In the genomic region with DNA sequence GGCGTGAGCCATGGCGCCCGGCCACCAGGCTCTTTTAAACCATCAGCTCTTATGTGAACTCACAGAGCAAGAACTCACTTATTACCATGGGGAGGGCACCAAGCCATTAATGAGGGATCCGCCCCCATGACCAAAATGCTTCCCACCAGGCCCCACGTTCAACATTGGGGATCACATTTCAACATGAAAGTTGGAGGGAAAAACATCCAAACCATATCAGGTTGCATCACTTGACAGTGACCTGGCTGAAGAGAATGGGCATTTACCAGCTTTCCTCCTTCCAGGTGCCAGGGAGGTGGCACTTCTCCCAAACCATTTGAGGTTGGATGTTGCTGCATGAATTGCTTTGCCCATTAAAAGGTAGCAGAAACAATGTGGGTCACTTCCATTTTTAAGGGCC, we compare ENCODE assay signal across 2 cellular contexts.
TF ChIP-seq lines count a peak whose summit lies in the region.

No MANE protein-coding gene starts in this region.

TF ChIP-seq in HepG2, 621 proteins besides CTCF, POLR2A, EP300 and RAD21 (continued from another document):
- TF ChIP-seq, protein P1, sequence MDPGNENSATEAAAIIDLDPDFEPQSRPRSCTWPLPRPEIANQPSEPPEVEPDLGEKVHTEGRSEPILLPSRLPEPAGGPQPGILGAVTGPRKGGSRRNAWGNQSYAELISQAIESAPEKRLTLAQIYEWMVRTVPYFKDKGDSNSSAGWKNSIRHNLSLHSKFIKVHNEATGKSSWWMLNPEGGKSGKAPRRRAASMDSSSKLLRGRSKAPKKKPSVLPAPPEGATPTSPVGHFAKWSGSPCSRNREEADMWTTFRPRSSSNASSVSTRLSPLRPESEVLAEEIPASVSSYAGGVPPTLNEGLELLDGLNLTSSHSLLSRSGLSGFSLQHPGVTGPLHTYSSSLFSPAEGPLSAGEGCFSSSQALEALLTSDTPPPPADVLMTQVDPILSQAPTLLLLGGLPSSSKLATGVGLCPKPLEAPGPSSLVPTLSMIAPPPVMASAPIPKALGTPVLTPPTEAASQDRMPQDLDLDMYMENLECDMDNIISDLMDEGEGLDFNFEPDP (CRISPR knock-in tag; conservative IDR thresholded peaks at IDR 0.05): 0 out of 2 replicates have a peak, but pooled peaks have one; percentile 35
TF ChIP-seq in HepG2: peak in this region for 1.

TF ChIP-seq in K562, 482 proteins besides CTCF, POLR2A, EP300 and RAD21 (continued from another document):
- TF ChIP-seq SAFB (IDR thresholded peaks at IDR 0.05; ENCODE audit: borderline replicate concordance, low read depth, low read length): no peak
- no peak for TF ChIP-seq PRPF4 (IDR thresholded peaks at IDR 0.05; ENCODE audit: insufficient read depth, low read depth, low read length, poor library complexity, severe bottlenecking)
- TF ChIP-seq FOS (IDR thresholded peaks at IDR 0.05; ENCODE audit: extremely low read depth, insufficient read length): no peak
- no peak for TF ChIP-seq DDX20 (tag; IDR thresholded peaks at IDR 0.05; ENCODE audit: low read depth)
- TF ChIP-seq MEF2D (tag; conservative IDR thresholded peaks at IDR 0.05; ENCODE audit: low read depth): no peak
- TF ChIP-seq, protein P2, sequence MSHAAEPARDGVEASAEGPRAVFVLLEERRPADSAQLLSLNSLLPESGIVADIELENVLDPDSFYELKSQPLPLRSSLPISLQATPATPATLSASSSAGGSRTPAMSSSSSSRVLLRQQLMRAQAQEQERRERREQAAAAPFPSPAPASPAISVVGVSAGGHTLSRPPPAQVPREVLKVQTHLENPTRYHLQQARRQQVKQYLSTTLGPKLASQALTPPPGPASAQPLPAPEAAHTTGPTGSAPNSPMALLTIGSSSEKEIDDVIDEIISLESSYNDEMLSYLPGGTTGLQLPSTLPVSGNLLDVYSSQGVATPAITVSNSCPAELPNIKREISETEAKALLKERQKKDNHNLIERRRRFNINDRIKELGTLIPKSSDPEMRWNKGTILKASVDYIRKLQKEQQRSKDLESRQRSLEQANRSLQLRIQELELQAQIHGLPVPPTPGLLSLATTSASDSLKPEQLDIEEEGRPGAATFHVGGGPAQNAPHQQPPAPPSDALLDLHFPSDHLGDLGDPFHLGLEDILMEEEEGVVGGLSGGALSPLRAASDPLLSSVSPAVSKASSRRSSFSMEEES (CRISPR knock-in tag; IDR thresholded peaks at IDR 0.05): peak; percentile 70
- no peak for TF ChIP-seq STAT5A (IDR thresholded peaks at IDR 0.05; ENCODE audit: borderline replicate concordance, low read length)
- no peak for TF ChIP-seq HEY1 (CRISPR knock-in tag; IDR thresholded peaks at IDR 0.05; ENCODE audit: borderline replicate concordance)
- no peak for TF ChIP-seq MYC (IDR thresholded peaks at IDR 0.05; ENCODE audit: low read depth, low read length)
- TF ChIP-seq MYC (CRISPR knock-in tag; IDR thresholded peaks at IDR 0.05; ENCODE audit: borderline replicate concordance, low read depth): no peak
- TF ChIP-seq TRIM24 (IDR thresholded peaks at IDR 0.05): no peak
- no peak for TF ChIP-seq SMAD3 (CRISPR knock-in tag; conservative IDR thresholded peaks at IDR 0.05)
- TF ChIP-seq, protein P3, sequence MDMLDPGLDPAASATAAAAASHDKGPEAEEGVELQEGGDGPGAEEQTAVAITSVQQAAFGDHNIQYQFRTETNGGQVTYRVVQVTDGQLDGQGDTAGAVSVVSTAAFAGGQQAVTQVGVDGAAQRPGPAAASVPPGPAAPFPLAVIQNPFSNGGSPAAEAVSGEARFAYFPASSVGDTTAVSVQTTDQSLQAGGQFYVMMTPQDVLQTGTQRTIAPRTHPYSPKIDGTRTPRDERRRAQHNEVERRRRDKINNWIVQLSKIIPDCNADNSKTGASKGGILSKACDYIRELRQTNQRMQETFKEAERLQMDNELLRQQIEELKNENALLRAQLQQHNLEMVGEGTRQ (CRISPR knock-in tag; IDR thresholded peaks at IDR 0.05): 0 out of 2 replicates have a peak, but pooled peaks have one; percentile 29
